In genomic region chr4:85509882-85510631, GRCh38 we compare ENCODE assay signal across 13 cellular contexts. TPM values are rescaled to one million over a fixed set of nuclear protein-coding genes. Genes with fewer than 3 reads are reported as not detected.
"Had no signal": no experiment of that assay in that cellular context is flagged by ENCODE, and none has a peak within 500 bp of the region (broad histone marks: within the 10 kb centered on the region; RNA-seq: fewer than 3 reads in every experiment).

No MANE protein-coding gene starts in this region.

- H3K27ac Mint-ChIP-seq: activated B cell treated with CpG ODN at 0.5 μM for 24 hours; activated CD8-positive, alpha-beta T cell treated with anti-CD3 and anti-CD28 coated beads, Interleukin-2, amount 10 ng/mL, durations not matched to agents 7 days and 5 days; activated naive CD4-positive, alpha-beta T cell treated with anti-CD3 and anti-CD28 coated beads, Interleukin-2, amount 50 U/mL, for 72 hours; stimulated activated effector memory CD8-positive, alpha-beta T cell treated with anti-CD3 and anti-CD28 coated beads, Interleukin-12 subunit alpha, Interleukin-12 subunit beta, amount 100 ng/mL, for 72 hours had no signal

- H3K4me1 ChIP-seq: gastroesophageal sphincter had no signal

- ATAC-seq: activated CD8-positive, alpha-beta T cell treated with anti-CD3 and anti-CD28 coated beads, Interleukin-2, amount 10 ng/mL, durations not matched to agents 7 days and 5 days; activated naive CD4-positive, alpha-beta T cell treated with anti-CD3 and anti-CD28 coated beads, Interleukin-2, amount 50 U/mL, for 72 hours; gastroesophageal sphincter; stimulated activated effector memory CD8-positive, alpha-beta T cell treated with anti-CD3 and anti-CD28 coated beads, Interleukin-12 subunit alpha, Interleukin-12 subunit beta, amount 100 ng/mL, for 72 hours had no signal

- H3K4me3 ChIP-seq: gastroesophageal sphincter, tibial nerve had no signal

- H3K36me3 Mint-ChIP-seq: stimulated activated effector memory CD8-positive, alpha-beta T cell treated with anti-CD3 and anti-CD28 coated beads, Interleukin-12 subunit alpha, Interleukin-12 subunit beta, amount 100 ng/mL, for 72 hours had no signal

- H3K36me3 ChIP-seq: gastroesophageal sphincter had no signal

- H3K4me1 Mint-ChIP-seq: neural crest cell; stimulated activated effector memory CD8-positive, alpha-beta T cell treated with anti-CD3 and anti-CD28 coated beads, Interleukin-12 subunit alpha, Interleukin-12 subunit beta, amount 100 ng/mL, for 72 hours had no signal

- H3K4me3 Mint-ChIP-seq: activated B cell treated with CpG ODN at 0.5 μM for 24 hours; activated CD8-positive, alpha-beta T cell treated with anti-CD3 and anti-CD28 coated beads, Interleukin-2, amount 10 ng/mL, durations not matched to agents 7 days and 5 days; neural crest cell; stimulated activated effector memory CD8-positive, alpha-beta T cell treated with anti-CD3 and anti-CD28 coated beads, Interleukin-12 subunit alpha, Interleukin-12 subunit beta, amount 100 ng/mL, for 72 hours had no signal

- H3K27me3 ChIP-seq: gastroesophageal sphincter, tibial nerve had no signal

- DNase-seq: activated B cell treated with CpG ODN at 0.5 μM for 24 hours; activated CD4-positive, alpha-beta T cell treated with anti-CD3 and anti-CD28 coated beads for 48 hours; activated CD8-positive, alpha-beta memory T cell treated with anti-CD3 and anti-CD28 coated beads, Interleukin-2, amount 50 U/mL, for 4 hours; activated CD8-positive, alpha-beta T cell treated with anti-CD3 and anti-CD28 coated beads, Interleukin-2, amount 10 ng/mL, durations not matched to agents 7 days and 5 days; activated effector memory CD4-positive, alpha-beta T cell treated with anti-CD3 and anti-CD28 coated beads, Interleukin-2, amount 50 U/mL, for 16 hours; activated T-cell treated with anti-CD3 and anti-CD28 coated beads, Interleukin-2, amount 50 U/mL, for 48 hours; substantia nigra; T-helper 2 cell had no signal

- H3K27ac ChIP-seq: gastroesophageal sphincter, tibial nerve had no signal

- H3K9me3 ChIP-seq: gastroesophageal sphincter, tibial nerve had no signal

- H3K27me3 Mint-ChIP-seq: activated B cell treated with CpG ODN at 0.5 μM for 24 hours had no signal

RNA-seq across cellular contexts. Expression of gene ARHGAP24, which starts 35.1 kb away (rescaled TPM):
- total RNA-seq: activated CD8-positive, alpha-beta T cell treated with anti-CD3 and anti-CD28 coated beads, Interleukin-2, amount 10 ng/mL, durations not matched to agents 7 days and 5 days; activated naive CD4-positive, alpha-beta T cell treated with anti-CD3 and anti-CD28 coated beads, Interleukin-2, amount 50 U/mL, for 72 hours had no signal
